8 cellular contexts compared by ENCODE assay signal in the genomic region with DNA sequence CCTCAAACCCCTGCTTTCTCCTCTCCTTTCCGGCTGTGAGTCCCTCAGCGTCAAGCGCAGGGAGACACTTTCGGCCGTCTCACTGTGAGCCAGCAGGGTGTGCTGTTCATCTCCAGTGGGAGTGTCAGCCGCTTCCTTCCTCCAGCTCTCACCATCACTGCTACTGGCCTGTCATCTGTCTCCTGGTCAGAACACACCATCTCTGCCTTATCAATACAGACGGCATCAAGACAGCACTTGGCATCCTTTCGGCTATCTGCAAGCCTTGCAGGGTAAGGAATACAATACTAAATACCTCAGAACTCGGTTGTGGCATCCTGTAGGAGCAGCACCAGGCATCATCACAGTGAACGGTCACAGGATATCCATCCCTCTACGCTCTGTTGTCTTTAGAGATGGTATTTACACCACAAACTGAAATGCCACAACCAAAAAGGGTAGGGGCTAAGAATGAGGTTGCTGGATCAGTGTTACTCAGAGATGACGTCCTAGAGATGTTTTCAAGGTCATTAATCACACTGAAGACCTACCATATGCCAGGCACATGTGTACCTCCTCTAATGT. TPM values are rescaled to one million over a fixed set of nuclear protein-coding genes. Genes with fewer than 3 reads are reported as not detected.
A peak's percentile ranks its signal among the peaks of the same experiment; 100 is the strongest.
DNase-seq lines count a peak whose midpoint lies in the region; TF ChIP-seq lines count a peak whose summit lies in the region.

No MANE protein-coding gene starts in this region.

- H3K4me1 ChIP-seq in A673 (ENCODE audit: insufficient read depth, low read length, poor library complexity, severe bottlenecking): no peaks in the 10 kb centered on the region
- peaks cover 0 to 15% (median 0%) of the 10 kb centered on the region in 3 donors for H3K4me1 ChIP-seq in esophagus squamous epithelium

- TF ChIP-seq POLR2A in esophagus squamous epithelium (IDR thresholded peaks at IDR 0.05): no peak

- POLR2A ChIA-PET in A673 (lab: Charles Lee; ENCODE audit: low non-redundant PET): no interaction called here

- intact Hi-C loops in A673 (cut with micrococcal nuclease; ENCODE audit: unreplicated experiment): no loop called here
- intact Hi-C loops in esophagus squamous epithelium (cut with DNase I): no loop called here

- BruUV-seq in A673 (replicated peaks; lab: Mats Ljungman, UMichigan): no TSS peak

- DNase-seq in A673 (ENCODE audit: low spot score) (peak; percentile 64), GM12865 (ENCODE audit: low read depth) (peak; percentile 18), SHP77 treated with DMSO at 0.1 percent for 48 hours (lab: John Stamatoyannopoulos, UW) (peak; percentile 37), esophagus squamous epithelium (lab: John Stamatoyannopoulos, UW) (no peak), nucleus accumbens (lab: John Stamatoyannopoulos, UW) (peak in 29 of 56 donors; percentile 4 to 55 (median 17)), activated T-cell treated with anti-CD3 and anti-CD28 coated beads for 4 hours (no peak), NCI-H146 treated with DMSO at 0.1 percent for 48 hours (lab: John Stamatoyannopoulos, UW; ENCODE audit: unreplicated experiment) (no peak)
- no peak for DNase-seq in activated CD8-positive, alpha-beta memory T cell treated with anti-CD3 and anti-CD28 coated beads, Interleukin-2, amount 50 U/mL, for 4 hours

- no peaks in the 10 kb centered on the region for H3K36me3 ChIP-seq in A673 (ENCODE audit: insufficient read depth, low read length, poor library complexity, severe bottlenecking)
- H3K36me3 ChIP-seq in esophagus squamous epithelium: peaks cover 0 to 40% (median 4%) of the 10 kb centered on the region in 3 donors

- H3K27ac ChIP-seq in A673 (ENCODE audit: low read depth, low read length, poor library complexity, severe bottlenecking): no peak overlapping the region
- no peak overlapping the region for H3K27ac ChIP-seq in esophagus squamous epithelium

- no peaks in the 10 kb centered on the region for H3K27me3 ChIP-seq in A673 (replicated peaks; ENCODE audit: insufficient read depth, low read depth, low read length, poor library complexity)
- H3K27me3 ChIP-seq in esophagus squamous epithelium: no peaks in the 10 kb centered on the region

- H3K4me3 ChIP-seq in A673 (ENCODE audit: low read depth, low read length, poor library complexity, severe bottlenecking) (no peak overlapping the region), GM12865 (ENCODE audit: low read depth, low read length) (no peak overlapping the region), esophagus squamous epithelium (no peak overlapping the region)

- WGBS in esophagus squamous epithelium, 2 donors: 73 to 74% methylated on average over 10 to 12 of the region's 12 CpGs

- no peaks in the 10 kb centered on the region for H3K9me3 ChIP-seq in A673 (ENCODE audit: low read depth, low read length, poor library complexity, severe bottlenecking)
- no peaks in the 10 kb centered on the region for H3K9me3 ChIP-seq in esophagus squamous epithelium

- TF ChIP-seq CTCF in A673 (conservative IDR thresholded peaks at IDR 0.05; ENCODE audit: low read depth, low read length): peak; percentile 69
- TF ChIP-seq CTCF in GM12865 (IDR thresholded peaks at IDR 0.05; ENCODE audit: insufficient read depth, low read depth, low read length, missing control alignments): no peak
- TF ChIP-seq CTCF in esophagus squamous epithelium (IDR thresholded peaks at IDR 0.05): peak in 4 of 6 experiments; percentile 18 to 47 (median 28)

- CTCF ChIA-PET in A673 (lab: Charles Lee): no interaction called here

RNA-seq across cellular contexts. Expression of a gene that starts 20.7 kb away (rescaled TPM):
- total RNA-seq in A673 (2021) (30.3 and 37.7 TPM in 2 replicates), esophagus squamous epithelium (10 to 100 TPM; 13.7 to 24.0 (median 15.8) TPM)

RNA-seq across cellular contexts. Expression of a gene that starts 34.2 kb away (rescaled TPM):
- 149 and 164 TPM in 2 replicates for total RNA-seq in A673 (2021)
- total RNA-seq in esophagus squamous epithelium: 100 to 1,000 TPM in 1 of 4 donors, 10 to 100 TPM in 3; 66.4 to 140 (median 86.2) TPM

Comparison
In these comparisons a context has a peak if more than half of its experiments do, and no peak if none do; other contexts are left out.
1. DNase-seq: peak in A673 (single experiment), GM12865 (single experiment), SHP77 treated with DMSO at 0.1 percent for 48 hours (single experiment) and nucleus accumbens (29 of 56); none in esophagus squamous epithelium (single experiment), activated T-cell treated with anti-CD3 and anti-CD28 coated beads for 4 hours (single experiment), activated CD8-positive, alpha-beta memory T cell treated with anti-CD3 and anti-CD28 coated beads, Interleukin-2, amount 50 U/mL, for 4 hours (single experiment) and NCI-H146 treated with DMSO at 0.1 percent for 48 hours (single experiment).